Comparison of ENCODE assay signal across 10 cellular contexts in the genomic region with DNA sequence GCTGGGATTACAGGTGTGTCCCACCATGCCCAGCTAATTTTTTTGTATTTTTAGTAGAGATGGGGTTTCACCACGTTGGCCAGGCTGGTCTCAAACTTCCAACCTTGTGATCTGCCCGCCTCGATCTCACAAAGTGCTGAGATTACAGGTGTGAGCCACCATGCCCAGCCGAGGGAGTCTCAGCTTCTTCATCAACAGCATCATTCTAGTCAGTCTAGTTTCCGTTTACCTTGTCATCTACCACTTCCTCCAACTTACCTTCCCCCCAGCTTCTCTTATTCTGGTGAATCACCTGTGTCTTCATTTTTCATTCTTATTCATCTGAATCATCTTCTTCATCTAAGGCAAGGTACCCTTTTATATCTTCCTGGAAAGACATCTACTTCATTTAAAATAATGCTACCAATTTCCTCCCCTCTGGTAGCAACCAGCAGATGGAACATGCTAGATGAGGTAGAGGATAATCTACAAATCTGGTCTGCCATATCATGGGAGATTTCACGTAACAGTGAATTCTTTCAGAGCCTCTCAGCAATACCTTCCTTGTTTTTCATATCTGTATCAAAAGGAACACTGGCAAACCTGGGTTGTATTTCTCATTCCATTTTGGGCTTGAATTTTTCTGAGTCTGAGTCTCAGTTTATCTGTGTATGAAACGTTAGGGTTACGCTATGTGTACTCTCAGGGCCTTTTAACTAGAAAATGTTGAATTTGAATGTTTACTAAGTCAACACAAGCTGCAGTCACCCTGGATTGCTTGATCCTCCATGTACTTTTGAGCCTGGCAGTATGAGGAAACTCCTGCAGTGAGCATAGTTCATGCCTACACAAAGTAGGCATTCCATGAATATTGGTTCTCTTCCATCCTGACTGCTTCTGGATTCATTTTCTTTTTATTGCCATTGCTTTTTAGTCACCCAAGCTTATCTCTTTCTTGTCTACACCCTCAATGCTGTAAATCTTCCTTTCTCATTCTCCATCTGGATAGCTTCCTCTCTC. TPM values are rescaled to one million over a fixed set of nuclear protein-coding genes. Genes with fewer than 3 reads are reported as not detected.
DNase-seq lines count a peak whose midpoint lies in the region; ATAC-seq, FAIRE-seq and TF ChIP-seq lines count a peak whose summit lies in the region.
"Had no signal": no experiment of that assay in that cellular context is flagged by ENCODE, and none has a peak within 500 bp of the region (broad histone marks: within the 10 kb centered on the region; RNA-seq: fewer than 3 reads in every experiment).

No MANE protein-coding gene starts in this region.

- WGBS in pancreas, 2 donors, result 72 to 73% methylated on average over 8 of the region's 8 CpGs

- intact Hi-C loops in Right ventricle myocardium inferior (cut with DNase I) (no loop called here), pancreas (cut with DNase I) (no loop called here)

- H3K36me3 Mint-ChIP-seq in activated naive CD8-positive, alpha-beta T cell treated with anti-CD3 and anti-CD28 coated beads, Interleukin-2, amount 10 ng/mL, durations not matched to agents 7 days and 5 days, result peaks cover 26% of the 10 kb centered on the region

- H3K4me1 ChIP-seq in right atrium auricular region (peaks cover 0 to 33% of the 10 kb centered on the region in 2 donors), pancreas (peaks cover 6 to 31% (median 25%) of the 10 kb centered on the region in 3 donors)

- no peak for ATAC-seq in Right ventricle myocardium inferior
- ATAC-seq in activated naive CD8-positive, alpha-beta T cell treated with anti-CD3 and anti-CD28 coated beads, Interleukin-2, amount 10 ng/mL, durations not matched to agents 7 days and 5 days (ENCODE audit: low read depth), result peak; percentile 91
- ATAC-seq in pancreas, result peak; percentile 69 to 85 (median 80)

- H3K27ac Mint-ChIP-seq in activated naive CD8-positive, alpha-beta T cell treated with anti-CD3 and anti-CD28 coated beads, Interleukin-2, amount 10 ng/mL, durations not matched to agents 7 days and 5 days, result peak overlapping the region; percentile 87

- H3K9me3 Mint-ChIP-seq in activated naive CD8-positive, alpha-beta T cell treated with anti-CD3 and anti-CD28 coated beads, Interleukin-2, amount 10 ng/mL, durations not matched to agents 7 days and 5 days, result no peaks in the 10 kb centered on the region

- POLR2A ChIA-PET in activated naive CD8-positive, alpha-beta T cell treated with anti-CD3 and anti-CD28 coated beads, Interleukin-2, amount 10 ng/mL, durations not matched to agents 7 days and 5 days (lab: Charles Lee), result interaction anchor here (0.6 to 1.3 kb wide), 6 partner anchors 15 to 430 kb away, joined by 3 to 6 read pairs (median 4); partner anchors contain the start of genes BCL6 and LPP

- H3K4me3 ChIP-seq in right atrium auricular region (no peak overlapping the region), pancreas (no peak overlapping the region)

- FAIRE-seq in pancreas (lab: Jason Lieb, UNC), result no peak
- FAIRE-seq: GM12891 had no signal

- peak overlapping the region; percentile 70 for H3K4me3 Mint-ChIP-seq in activated naive CD8-positive, alpha-beta T cell treated with anti-CD3 and anti-CD28 coated beads, Interleukin-2, amount 10 ng/mL, durations not matched to agents 7 days and 5 days

- H3K27ac ChIP-seq in right atrium auricular region, result peak overlapping the region; percentile 53 to 84
- H3K27ac ChIP-seq in pancreas, result peak overlapping the region in 1 of 4 donors; percentile 1
- H3K27ac ChIP-seq: parathyroid adenoma had no signal

- TF ChIP-seq CTCF in right atrium auricular region (IDR thresholded peaks at IDR 0.05) (no peak), pancreas (IDR thresholded peaks at IDR 0.05) (no peak)

- no peaks in the 10 kb centered on the region for H3K27me3 Mint-ChIP-seq in activated naive CD8-positive, alpha-beta T cell treated with anti-CD3 and anti-CD28 coated beads, Interleukin-2, amount 10 ng/mL, durations not matched to agents 7 days and 5 days

- peaks cover 7% of the 10 kb centered on the region for H3K36me3 ChIP-seq in right atrium auricular region
- H3K36me3 ChIP-seq in pancreas, result no peaks in the 10 kb centered on the region

- H3K4me1 Mint-ChIP-seq in activated naive CD8-positive, alpha-beta T cell treated with anti-CD3 and anti-CD28 coated beads, Interleukin-2, amount 10 ng/mL, durations not matched to agents 7 days and 5 days, result peaks cover 40% of the 10 kb centered on the region

- DNase-seq in right atrium auricular region (ENCODE audit: low spot score) (no peak), Right ventricle myocardium inferior (ENCODE audit: missing footprints) (no peak), pancreas (no peak), amniotic stem cell (lab: John Stamatoyannopoulos, UW) (no peak), AG08396 (ENCODE audit: low spot score) (no peak), OCI-M1 (lab: John Stamatoyannopoulos, UW) (no peak), NCI-H524 (lab: John Stamatoyannopoulos, UW) (no peak)
- no peak for DNase-seq in activated naive CD8-positive, alpha-beta T cell treated with anti-CD3 and anti-CD28 coated beads, Interleukin-2, amount 10 ng/mL, durations not matched to agents 7 days and 5 days

- H3K9me3 ChIP-seq in right atrium auricular region (no peaks in the 10 kb centered on the region), pancreas (no peaks in the 10 kb centered on the region)

- H3K27me3 ChIP-seq in right atrium auricular region (no peaks in the 10 kb centered on the region), pancreas (no peaks in the 10 kb centered on the region)

RNA-seq across cellular contexts. Expression of gene LPP, which starts 16.8 kb away (rescaled TPM):
- total RNA-seq in right atrium auricular region (100 to 1,000 TPM; 117 to 186 TPM), Right ventricle myocardium inferior (114 TPM), pancreas (10 to 100 TPM; 43.2 to 84.4 (median 50.3) TPM)
- 10 to 100 TPM; 49.6 to 54.3 TPM for total RNA-seq in activated naive CD8-positive, alpha-beta T cell treated with anti-CD3 and anti-CD28 coated beads, Interleukin-2, amount 10 ng/mL, durations not matched to agents 7 days and 5 days
- 1 to 10 TPM; 4.9 to 9.4 TPM for polyA plus RNA-seq in pancreas
